ENCODE assay signal across 29 cellular contexts in the genomic region with DNA sequence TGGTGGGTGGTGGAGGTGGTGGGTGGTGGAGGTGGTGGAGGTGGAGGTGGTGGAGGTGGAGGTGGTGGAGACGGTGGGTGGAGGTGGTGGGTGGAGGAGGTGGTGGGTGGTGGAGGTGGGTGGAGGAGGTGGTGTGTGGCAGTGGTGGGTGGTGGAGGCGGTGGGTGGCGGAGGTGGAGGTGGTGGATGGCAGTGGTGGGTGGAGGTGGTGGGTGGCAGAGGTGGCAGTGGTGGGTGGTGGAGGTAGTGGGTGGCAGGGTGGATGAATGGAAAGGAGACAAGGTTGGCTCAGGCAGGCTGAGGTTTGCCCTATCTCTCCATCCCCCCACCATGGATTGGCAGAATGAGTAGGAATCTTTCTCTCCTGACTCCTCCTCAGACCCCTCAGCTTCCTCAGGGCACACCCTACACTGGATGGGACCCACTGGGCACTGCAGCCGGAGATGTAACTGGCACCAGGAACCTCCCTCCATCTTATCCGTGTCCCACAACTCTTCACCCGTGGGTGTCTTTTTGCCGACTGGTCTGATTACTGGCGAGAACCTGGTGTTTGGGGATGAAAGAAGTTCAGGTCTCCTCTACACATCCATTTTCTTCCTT.
DNase-seq lines count a peak whose midpoint lies in the region; ATAC-seq and FAIRE-seq lines count a peak whose summit lies in the region.
"Had no signal": no experiment of that assay in that cellular context is flagged by ENCODE, and none has a peak within 500 bp of the region (broad histone marks: within the 10 kb centered on the region; RNA-seq: fewer than 3 reads in every experiment).

No MANE protein-coding gene starts in this region.

- peaks cover 50% of the 10 kb centered on the region for H3K4me1 Mint-ChIP-seq in activated T-helper 1 cell treated with anti-CD3 and anti-CD28 coated beads, Interleukin-12 subunit alpha, Interleukin-12 subunit beta, Interleukin-2, Interleukin-4 antibody, amounts not matched to agents 30 ng/mL and 10 ng/mL and 1 ng/mL, durations not matched to agents 14 hours and 24 hours and 36 hours (ENCODE audit: low read depth)
- peaks cover 35 to 45% of the 10 kb centered on the region in 2 donors for H3K4me1 Mint-ChIP-seq in immature natural killer cell

- peak overlapping the region; percentile 74 for H3K27ac Mint-ChIP-seq in activated T-helper 1 cell treated with anti-CD3 and anti-CD28 coated beads, Interleukin-12 subunit alpha, Interleukin-12 subunit beta, Interleukin-2, Interleukin-4 antibody, amounts not matched to agents 30 ng/mL and 10 ng/mL and 1 ng/mL, durations not matched to agents 14 hours and 24 hours and 36 hours
- peak overlapping the region; percentile 46 to 83 (median 70) for H3K27ac Mint-ChIP-seq in immature natural killer cell
- H3K27ac Mint-ChIP-seq: activated T-helper 17 cell treated with anti-CD3 and anti-CD28 coated beads, Interleukin-2, amount 50 U/mL, for 72 hours; WTC11 had no signal

- peaks cover 13% of the 10 kb centered on the region for H3K27me3 Mint-ChIP-seq in activated T-helper 1 cell treated with anti-CD3 and anti-CD28 coated beads, Interleukin-12 subunit alpha, Interleukin-12 subunit beta, Interleukin-2, Interleukin-4 antibody, amounts not matched to agents 30 ng/mL and 10 ng/mL and 1 ng/mL, durations not matched to agents 14 hours and 24 hours and 36 hours (ENCODE audit: insufficient read depth)
- peaks cover 22 to 32% (median 26%) of the 10 kb centered on the region in 3 donors for H3K27me3 Mint-ChIP-seq in immature natural killer cell (ENCODE audit: low read depth in 3 of 3)
- H3K27me3 Mint-ChIP-seq: activated T-helper 17 cell treated with anti-CD3 and anti-CD28 coated beads, Interleukin-2, amount 50 U/mL, for 72 hours; CD4-positive, alpha-beta T cell; central memory CD8-positive, alpha-beta T cell; stimulated activated naive CD8-positive, alpha-beta T cell treated with anti-CD3 and anti-CD28 coated beads, Interleukin-15, amount 100 ng/mL, for 72 hours had no signal

- ATAC-seq in Right ventricle myocardium inferior (no peak), right cardiac atrium (no peak)
- ATAC-seq: activated T-helper 17 cell treated with anti-CD3 and anti-CD28 coated beads, Interleukin-2, amount 50 U/mL, for 72 hours; heart right ventricle; naive thymus-derived CD4-positive, alpha-beta T cell; stimulated activated naive CD8-positive, alpha-beta T cell treated with anti-CD3 and anti-CD28 coated beads, Interleukin-15, amount 100 ng/mL, for 72 hours; WTC11 had no signal

- no peak overlapping the region for H3K4me3 Mint-ChIP-seq in activated T-helper 1 cell treated with anti-CD3 and anti-CD28 coated beads, Interleukin-12 subunit alpha, Interleukin-12 subunit beta, Interleukin-2, Interleukin-4 antibody, amounts not matched to agents 30 ng/mL and 10 ng/mL and 1 ng/mL, durations not matched to agents 14 hours and 24 hours and 36 hours
- peak overlapping the region in 1 of 5 donors; percentile 49 for H3K4me3 Mint-ChIP-seq in immature natural killer cell
- H3K4me3 Mint-ChIP-seq: activated T-helper 17 cell treated with anti-CD3 and anti-CD28 coated beads, Interleukin-2, amount 50 U/mL, for 72 hours; CD4-positive, alpha-beta T cell; central memory CD8-positive, alpha-beta T cell; stimulated activated naive CD8-positive, alpha-beta T cell treated with anti-CD3 and anti-CD28 coated beads, Interleukin-15, amount 100 ng/mL, for 72 hours; WTC11 had no signal

- WGBS in right cardiac atrium: 92% methylated on average over 8 of the region's 8 CpGs

- H3K36me3 Mint-ChIP-seq in activated T-helper 1 cell treated with anti-CD3 and anti-CD28 coated beads, Interleukin-12 subunit alpha, Interleukin-12 subunit beta, Interleukin-2, Interleukin-4 antibody, amounts not matched to agents 30 ng/mL and 10 ng/mL and 1 ng/mL, durations not matched to agents 14 hours and 24 hours and 36 hours (ENCODE audit: low read depth): peaks cover 2% of the 10 kb centered on the region
- H3K36me3 Mint-ChIP-seq in immature natural killer cell: no peaks in the 10 kb centered on the region
- H3K36me3 Mint-ChIP-seq: WTC11 had no signal

- FAIRE-seq in urothelium cell line (lab: Jason Lieb, UNC): peak; percentile 90
- FAIRE-seq: D721Med, frontal cortex, small intestine had no signal

- no peak overlapping the region for H3K27ac ChIP-seq in right cardiac atrium (ENCODE audit: low read length)
- H3K27ac ChIP-seq: heart right ventricle, parathyroid adenoma had no signal

- no peaks in the 10 kb centered on the region for H3K27me3 ChIP-seq in right cardiac atrium (ENCODE audit: control insufficient read depth, insufficient read depth)
- H3K27me3 ChIP-seq: heart right ventricle, uterus had no signal

- H3K4me3 ChIP-seq in right cardiac atrium (ENCODE audit: low read length): no peak overlapping the region
- H3K4me3 ChIP-seq: heart right ventricle, uterus had no signal

- H3K9me3 ChIP-seq in right cardiac atrium (ENCODE audit: control insufficient read depth, low read length): no peaks in the 10 kb centered on the region
- H3K9me3 ChIP-seq: heart right ventricle, uterus had no signal

- peaks cover 10% of the 10 kb centered on the region for H3K4me1 ChIP-seq in right cardiac atrium (ENCODE audit: control insufficient read depth, insufficient read depth, low read length)

- DNase-seq in Right ventricle myocardium inferior (ENCODE audit: missing footprints) (peak; percentile 1), right cardiac atrium (no peak), immature natural killer cell (peak; percentile 27 to 49 (median 43)), urothelium cell line (ENCODE audit: low spot score) (no peak), cortex of kidney (lab: John Stamatoyannopoulos, UW) (no peak), T1000 (lab: John Stamatoyannopoulos, UW) (no peak)
- no peak for DNase-seq in activated T-helper 1 cell treated with anti-CD3 and anti-CD28 coated beads, Interleukin-12 subunit alpha, Interleukin-12 subunit beta, Interleukin-2, Interleukin-4 antibody, amounts not matched to agents 30 ng/mL and 10 ng/mL and 1 ng/mL, durations not matched to agents 14 hours and 24 hours and 36 hours (ENCODE audit: low spot score)
- no peak for DNase-seq in effector CD8-positive, alpha-beta T cell (lab: John Stamatoyannopoulos, UW)
- DNase-seq: CD4-positive, alpha-beta T cell; dermis blood vessel endothelial cell; DND-41; HCEC 1CT; heart right ventricle; KG1; kidney glomerular epithelial cell; naive thymus-derived CD4-positive, alpha-beta T cell; NCI-H1105; NCI-H187; NCI-H510A treated with DMSO at 0.1 percent for 48 hours; small intestine; stimulated activated naive CD8-positive, alpha-beta T cell treated with anti-CD3 and anti-CD28 coated beads, Interleukin-15, amount 100 ng/mL, for 72 hours; T-helper 1 cell; uterus had no signal

- H3K9me3 Mint-ChIP-seq in activated T-helper 1 cell treated with anti-CD3 and anti-CD28 coated beads, Interleukin-12 subunit alpha, Interleukin-12 subunit beta, Interleukin-2, Interleukin-4 antibody, amounts not matched to agents 30 ng/mL and 10 ng/mL and 1 ng/mL, durations not matched to agents 14 hours and 24 hours and 36 hours: no peaks in the 10 kb centered on the region
- peaks cover 0 to 2% (median 0%) of the 10 kb centered on the region in 6 donors for H3K9me3 Mint-ChIP-seq in immature natural killer cell
- H3K9me3 Mint-ChIP-seq: activated T-helper 17 cell treated with anti-CD3 and anti-CD28 coated beads, Interleukin-2, amount 50 U/mL, for 72 hours; CD4-positive, alpha-beta T cell; central memory CD8-positive, alpha-beta T cell; WTC11 had no signal

- intact Hi-C loops in Right ventricle myocardium inferior (cut with DNase I): no loop called here
- intact Hi-C loops in right cardiac atrium (cut with DNase I): no loop called here
- intact Hi-C loops in activated T-helper 1 cell treated with anti-CD3 and anti-CD28 coated beads, Interleukin-12 subunit alpha, Interleukin-12 subunit beta, Interleukin-2, Interleukin-4 antibody, amounts not matched to agents 30 ng/mL and 10 ng/mL and 1 ng/mL, durations not matched to agents 14 hours and 24 hours and 36 hours (cut with micrococcal nuclease): no loop called here

Comparison
In these comparisons a context has a peak if more than half of its experiments do, and no peak if none do; other contexts are left out.
1. DNase-seq: peak in Right ventricle myocardium inferior (single experiment) and immature natural killer cell (3 of 3); none in right cardiac atrium (0 of 3), activated T-helper 1 cell treated with anti-CD3 and anti-CD28 coated beads, Interleukin-12 subunit alpha, Interleukin-12 subunit beta, Interleukin-2, Interleukin-4 antibody, amounts not matched to agents 30 ng/mL and 10 ng/mL and 1 ng/mL, durations not matched to agents 14 hours and 24 hours and 36 hours (single experiment), urothelium cell line (single experiment), effector CD8-positive, alpha-beta T cell (single experiment), cortex of kidney (single experiment) and T1000 (single experiment).